ENCODE assay signal across 1 cellular context in genomic region chr19:14472202-14472961, GRCh38.
TF ChIP-seq lines count a peak whose summit lies in the region.

No MANE protein-coding gene starts in this region.

TF ChIP-seq in GM23338, 12 proteins besides CTCF, POLR2A, EP300 and RAD21:
- peak; percentile 86 for TF ChIP-seq POLR2AphosphoS5 (IDR thresholded peaks at IDR 0.05; ENCODE audit: low read depth)
- TF ChIP-seq ETS1 (IDR thresholded peaks at IDR 0.05) = no peak
- TF ChIP-seq, protein P1, sequence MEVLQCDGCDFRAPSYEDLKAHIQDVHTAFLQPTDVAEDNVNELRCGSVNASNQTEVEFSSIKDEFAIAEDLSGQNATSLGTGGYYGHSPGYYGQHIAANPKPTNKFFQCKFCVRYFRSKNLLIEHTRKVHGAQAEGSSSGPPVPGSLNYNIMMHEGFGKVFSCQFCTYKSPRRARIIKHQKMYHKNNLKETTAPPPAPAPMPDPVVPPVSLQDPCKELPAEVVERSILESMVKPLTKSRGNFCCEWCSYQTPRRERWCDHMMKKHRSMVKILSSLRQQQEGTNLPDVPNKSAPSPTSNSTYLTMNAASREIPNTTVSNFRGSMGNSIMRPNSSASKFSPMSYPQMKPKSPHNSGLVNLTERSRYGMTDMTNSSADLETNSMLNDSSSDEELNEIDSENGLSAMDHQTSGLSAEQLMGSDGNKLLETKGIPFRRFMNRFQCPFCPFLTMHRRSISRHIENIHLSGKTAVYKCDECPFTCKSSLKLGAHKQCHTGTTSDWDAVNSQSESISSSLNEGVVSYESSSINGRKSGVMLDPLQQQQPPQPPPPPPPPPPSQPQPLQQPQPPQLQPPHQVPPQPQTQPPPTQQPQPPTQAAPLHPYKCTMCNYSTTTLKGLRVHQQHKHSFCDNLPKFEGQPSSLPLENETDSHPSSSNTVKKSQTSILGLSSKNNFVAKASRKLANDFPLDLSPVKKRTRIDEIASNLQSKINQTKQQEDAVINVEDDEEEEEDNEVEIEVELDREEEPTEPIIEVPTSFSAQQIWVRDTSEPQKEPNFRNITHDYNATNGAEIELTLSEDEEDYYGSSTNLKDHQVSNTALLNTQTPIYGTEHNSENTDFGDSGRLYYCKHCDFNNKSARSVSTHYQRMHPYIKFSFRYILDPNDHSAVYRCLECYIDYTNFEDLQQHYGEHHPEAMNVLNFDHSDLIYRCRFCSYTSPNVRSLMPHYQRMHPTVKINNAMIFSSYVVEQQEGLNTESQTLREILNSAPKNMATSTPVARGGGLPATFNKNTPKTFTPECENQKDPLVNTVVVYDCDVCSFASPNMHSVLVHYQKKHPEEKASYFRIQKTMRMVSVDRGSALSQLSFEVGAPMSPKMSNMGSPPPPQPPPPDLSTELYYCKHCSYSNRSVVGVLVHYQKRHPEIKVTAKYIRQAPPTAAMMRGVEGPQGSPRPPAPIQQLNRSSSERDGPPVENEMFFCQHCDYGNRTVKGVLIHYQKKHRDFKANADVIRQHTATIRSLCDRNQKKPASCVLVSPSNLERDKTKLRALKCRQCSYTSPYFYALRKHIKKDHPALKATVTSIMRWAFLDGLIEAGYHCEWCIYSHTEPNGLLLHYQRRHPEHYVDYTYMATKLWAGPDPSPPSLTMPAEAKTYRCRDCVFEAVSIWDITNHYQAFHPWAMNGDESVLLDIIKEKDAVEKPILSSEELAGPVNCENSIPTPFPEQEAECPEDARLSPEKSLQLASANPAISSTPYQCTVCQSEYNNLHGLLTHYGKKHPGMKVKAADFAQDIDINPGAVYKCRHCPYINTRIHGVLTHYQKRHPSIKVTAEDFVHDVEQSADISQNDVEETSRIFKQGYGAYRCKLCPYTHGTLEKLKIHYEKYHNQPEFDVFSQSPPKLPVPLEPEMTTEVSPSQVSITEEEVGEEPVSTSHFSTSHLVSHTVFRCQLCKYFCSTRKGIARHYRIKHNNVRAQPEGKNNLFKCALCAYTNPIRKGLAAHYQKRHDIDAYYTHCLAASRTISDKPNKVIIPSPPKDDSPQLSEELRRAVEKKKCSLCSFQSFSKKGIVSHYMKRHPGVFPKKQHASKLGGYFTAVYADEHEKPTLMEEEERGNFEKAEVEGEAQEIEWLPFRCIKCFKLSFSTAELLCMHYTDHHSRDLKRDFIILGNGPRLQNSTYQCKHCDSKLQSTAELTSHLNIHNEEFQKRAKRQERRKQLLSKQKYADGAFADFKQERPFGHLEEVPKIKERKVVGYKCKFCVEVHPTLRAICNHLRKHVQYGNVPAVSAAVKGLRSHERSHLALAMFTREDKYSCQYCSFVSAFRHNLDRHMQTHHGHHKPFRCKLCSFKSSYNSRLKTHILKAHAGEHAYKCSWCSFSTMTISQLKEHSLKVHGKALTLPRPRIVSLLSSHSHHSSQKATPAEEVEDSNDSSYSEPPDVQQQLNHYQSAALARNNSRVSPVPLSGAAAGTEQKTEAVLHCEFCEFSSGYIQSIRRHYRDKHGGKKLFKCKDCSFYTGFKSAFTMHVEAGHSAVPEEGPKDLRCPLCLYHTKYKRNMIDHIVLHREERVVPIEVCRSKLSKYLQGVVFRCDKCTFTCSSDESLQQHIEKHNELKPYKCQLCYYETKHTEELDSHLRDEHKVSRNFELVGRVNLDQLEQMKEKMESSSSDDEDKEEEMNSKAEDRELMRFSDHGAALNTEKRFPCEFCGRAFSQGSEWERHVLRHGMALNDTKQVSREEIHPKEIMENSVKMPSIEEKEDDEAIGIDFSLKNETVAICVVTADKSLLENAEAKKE (CRISPR knock-in tag; IDR thresholded peaks at IDR 0.05) = no peak
- TF ChIP-seq EZH2phosphoT487 (IDR thresholded peaks at IDR 0.05; ENCODE audit: unreplicated experiment) = no peak
- no peak for TF ChIP-seq NANOG (IDR thresholded peaks at IDR 0.05; ENCODE audit: borderline replicate concordance)
